ENCODE assay signal across 8 cellular contexts in genomic region chr4:125316781-125317525, GRCh38. TPM values are rescaled to one million over a fixed set of nuclear protein-coding genes. Genes with fewer than 3 reads are reported as not detected.
DNase-seq lines count a peak whose midpoint lies in the region; ATAC-seq and TF ChIP-seq lines count a peak whose summit lies in the region.

No MANE protein-coding gene starts in this region.

- POLR2A ChIA-PET in SK-N-SH (lab: Yijun Ruan, JAX) = no interaction called here

- no peaks in the 10 kb centered on the region for H3K9me2 ChIP-seq in SK-N-SH

- H3K36me3 Mint-ChIP-seq in T-helper 1 cell treated with Interleukin-12 subunit alpha and Interleukin-12 subunit beta and Interleukin-4 antibody, amounts not matched to agents 30 μg/mL and 1 μg/mL, for 36 hours (ENCODE audit: low read depth) = peaks cover 1% of the 10 kb centered on the region
- peaks cover 36% of the 10 kb centered on the region for H3K36me3 Mint-ChIP-seq in neural progenitor cell

- H3K4me1 Mint-ChIP-seq in T-helper 1 cell treated with Interleukin-12 subunit alpha and Interleukin-12 subunit beta and Interleukin-4 antibody, amounts not matched to agents 30 μg/mL and 1 μg/mL, for 36 hours (ENCODE audit: low read depth) = peaks cover 21% of the 10 kb centered on the region
- H3K4me1 Mint-ChIP-seq in neural progenitor cell = peaks cover 45% of the 10 kb centered on the region

- H3K4me3 Mint-ChIP-seq in T-helper 1 cell treated with Interleukin-12 subunit alpha and Interleukin-12 subunit beta and Interleukin-4 antibody, amounts not matched to agents 30 μg/mL and 1 μg/mL, for 36 hours = peak overlapping the region; percentile 86
- H3K4me3 Mint-ChIP-seq in neural progenitor cell = peak overlapping the region; percentile 94

- peaks cover 58% of the 10 kb centered on the region for H3K79me2 ChIP-seq in SK-N-SH (ENCODE audit: insufficient read depth)
- peaks cover 64% of the 10 kb centered on the region for H3K79me2 ChIP-seq in neural progenitor cell (ENCODE audit: low read depth)

- H3K27me3 ChIP-seq in SK-N-SH (ENCODE audit: insufficient read depth) (no peaks in the 10 kb centered on the region), foreskin keratinocyte (no peaks in the 10 kb centered on the region), neural progenitor cell (no peaks in the 10 kb centered on the region), SJCRH30 (no peaks in the 10 kb centered on the region)

- peak; percentile 18; the same call in 1 of the 2 replicates for TF ChIP-seq CTCF in SK-N-SH (IDR thresholded peaks at IDR 0.05)
- TF ChIP-seq CTCF in foreskin keratinocyte (conservative IDR thresholded peaks at IDR 0.05) = peak; percentile 30
- peak; percentile 36 for TF ChIP-seq CTCF in neural progenitor cell (IDR thresholded peaks at IDR 0.05)

- H3K27ac Mint-ChIP-seq in T-helper 1 cell treated with Interleukin-12 subunit alpha and Interleukin-12 subunit beta and Interleukin-4 antibody, amounts not matched to agents 30 μg/mL and 1 μg/mL, for 36 hours = no peak overlapping the region
- H3K27ac Mint-ChIP-seq in neural progenitor cell = peak overlapping the region; percentile 79

- ATAC-seq in foreskin keratinocyte = no peak

- H3K9me3 ChIP-seq in SK-N-SH (no peaks in the 10 kb centered on the region), neural progenitor cell (ENCODE audit: low read depth) (no peaks in the 10 kb centered on the region), SJCRH30 (replicated peaks) (no peaks in the 10 kb centered on the region)

- H3K9ac ChIP-seq in SK-N-SH (peak overlapping the region; percentile 89), neural progenitor cell (no peak overlapping the region)

- peaks cover 6% of the 10 kb centered on the region; the same call in 1 of the 2 replicates for H4K20me1 ChIP-seq in SK-N-SH (ENCODE audit: insufficient read depth)
- peaks cover 16% of the 10 kb centered on the region for H4K20me1 ChIP-seq in neural progenitor cell (ENCODE audit: low read depth)

- no peaks in the 10 kb centered on the region for H3K9me3 Mint-ChIP-seq in T-helper 1 cell treated with Interleukin-12 subunit alpha and Interleukin-12 subunit beta and Interleukin-4 antibody, amounts not matched to agents 30 μg/mL and 1 μg/mL, for 36 hours
- no peaks in the 10 kb centered on the region for H3K9me3 Mint-ChIP-seq in neural progenitor cell

- H2AFZ ChIP-seq in SK-N-SH (ENCODE audit: low read depth) (peak overlapping the region; percentile 62; the same call in 1 of the 2 replicates), neural progenitor cell (replicated peaks) (peak overlapping the region; percentile 95)

- H3K4me2 ChIP-seq in SK-N-SH (peak overlapping the region; percentile 91), neural progenitor cell (peak overlapping the region; percentile 91)

- H3K4me3 ChIP-seq in SK-N-SH (ENCODE audit: low read depth in 2 of 2, low read length in 1 of 2) (peak overlapping the region; percentile 93 to 100), neural progenitor cell (peak overlapping the region; percentile 97), SJCRH30 (no peak overlapping the region)

- peaks cover 56% of the 10 kb centered on the region for H3K27me3 Mint-ChIP-seq in T-helper 1 cell treated with Interleukin-12 subunit alpha and Interleukin-12 subunit beta and Interleukin-4 antibody, amounts not matched to agents 30 μg/mL and 1 μg/mL, for 36 hours (ENCODE audit: low read depth)
- H3K27me3 Mint-ChIP-seq in neural progenitor cell (ENCODE audit: insufficient read depth, low read depth) = peaks cover 10% of the 10 kb centered on the region

- H3K27ac ChIP-seq in SK-N-SH (ENCODE audit: low read depth in 2 of 2, low read length in 1 of 2) = peak overlapping the region; percentile 47 to 84; a peak in 3 of 4 replicates
- no peak overlapping the region for H3K27ac ChIP-seq in foreskin keratinocyte
- H3K27ac ChIP-seq in neural progenitor cell = no peak overlapping the region
- no peak overlapping the region for H3K27ac ChIP-seq in SJCRH30

- H3K4me1 ChIP-seq in SK-N-SH (ENCODE audit: control insufficient read depth in 1 of 2, insufficient read depth in 2 of 2, low read depth in 1 of 2, low read length in 1 of 2) (peaks cover 5 to 28% of the 10 kb centered on the region in 2 experiments; a peak in 3 of 4 replicates), foreskin keratinocyte (peaks cover 5% of the 10 kb centered on the region), neural progenitor cell (peaks cover 16% of the 10 kb centered on the region), SJCRH30 (peaks cover 3% of the 10 kb centered on the region; the same call in 1 of the 2 replicates)

- DNase-seq in T-helper 1 cell = no peak
- DNase-seq in SK-N-SH = peak; percentile 66
- DNase-seq in foreskin keratinocyte = peak; percentile 20 to 32
- DNase-seq in neural progenitor cell (ENCODE audit: low spot score) = peak; percentile 66
- no peak for DNase-seq in NCI-H1694 (lab: John Stamatoyannopoulos, UW)
- DNase-seq in SJCRH30 = no peak
- no peak for DNase-seq in OCI-M1 (lab: John Stamatoyannopoulos, UW)

- CTCF ChIA-PET in SK-N-SH (lab: Yijun Ruan, JAX) = interaction anchor here (0.8 to 2.6 kb wide), 10 partner anchors 9 to 1287 kb away, joined by 3 to 10 read pairs (median 4); no protein-coding TSS in a partner anchor

- H3F3A ChIP-seq in SK-N-SH (replicated peaks; ENCODE audit: insufficient read depth) (peaks cover 22% of the 10 kb centered on the region), neural progenitor cell (ENCODE audit: low read depth) (peaks cover 30% of the 10 kb centered on the region)

- WGBS in SK-N-SH (ENCODE audit: low lambda C conversion rate) = under 1% methylated on average over 21 of the region's 67 CpGs

- TF ChIP-seq RAD21 in SK-N-SH (IDR thresholded peaks at IDR 0.05; ENCODE audit: low read length) = peak; percentile 48

- no peak for TF ChIP-seq EP300 in SK-N-SH (IDR thresholded peaks at IDR 0.05; ENCODE audit: borderline replicate concordance in 1 of 2, low read depth in 1 of 2, low read length in 1 of 2)

- peaks cover 9 to 29% of the 10 kb centered on the region in 2 experiments for H3K36me3 ChIP-seq in SK-N-SH (replicated peaks in 1 of 2; ENCODE audit: control insufficient read depth in 1 of 2, insufficient read depth in 2 of 2, low read length in 1 of 2)
- H3K36me3 ChIP-seq in neural progenitor cell = no peaks in the 10 kb centered on the region
- no peaks in the 10 kb centered on the region for H3K36me3 ChIP-seq in SJCRH30

TF ChIP-seq in SK-N-SH, 30 proteins besides CTCF, POLR2A, EP300 and RAD21:
- TF ChIP-seq MAX (IDR thresholded peaks at IDR 0.05; ENCODE audit: low read depth) (peak; percentile 78), SIN3A (IDR thresholded peaks at IDR 0.05; ENCODE audit: borderline replicate concordance, low read depth, low read length) (no peak; the same call in 1 of the 2 replicates), SMC3 (IDR thresholded peaks at IDR 0.05; ENCODE audit: low read depth, low read length) (peak; percentile 40), ELF1 (IDR thresholded peaks at IDR 0.05) (peak; percentile 18; the same call in 1 of the 2 replicates), GABPA (IDR thresholded peaks at IDR 0.05; ENCODE audit: low read depth) (peak; percentile 73), MXI1 (IDR thresholded peaks at IDR 0.05; ENCODE audit: low read depth, low read length) (0 out of 2 replicates have a peak, but pooled peaks have one; percentile 30)

RNA-seq across cellular contexts. Expression of gene FAT4, which starts 2.2 kb away (rescaled TPM):
- polyA plus RNA-seq in SK-N-SH (2012; rRNA removed) = 6.6 and 8.7 TPM in 2 replicates
- polyA plus RNA-seq in SK-N-SH (2012; cell fraction: cytosol; rRNA removed) = 7.7 and 8.7 TPM in 2 replicates
- polyA plus RNA-seq in SK-N-SH (2012; cell fraction: nucleus; rRNA removed) = 7.6 and 13.7 TPM in 2 replicates
- total RNA-seq in foreskin keratinocyte = 1.4 and 1.5 TPM in 2 replicates
- 0.06 and 0.08 TPM in 2 replicates for polyA plus RNA-seq in foreskin keratinocyte
- total RNA-seq in neural progenitor cell (ENCODE audit: low replicate concordance) = 7.4 and 8.5 TPM in 2 replicates
- total RNA-seq in SJCRH30 (2014; rRNA removed; shearing (Covaris generic)) = 1.2 and 1.3 TPM in 2 replicates

Comparison
In these comparisons a context has a peak if more than half of its experiments do, and no peak if none do; other contexts are left out.
1. DNase-seq: peak in SK-N-SH (single experiment), foreskin keratinocyte (2 of 2) and neural progenitor cell (single experiment); none in T-helper 1 cell (0 of 5), NCI-H1694 (single experiment), SJCRH30 (0 of 2) and OCI-M1 (single experiment).
2. H3K27ac ChIP-seq: peak in SK-N-SH (2 of 2); none in foreskin keratinocyte (single experiment), neural progenitor cell (single experiment) and SJCRH30 (single experiment).
3. Peak in every context shown above with its lines, with median percentiles within 50 percentile points of each other: CTCF ChIP-seq.